ENCODE assay signal across 10 cellular contexts in the genomic region with DNA sequence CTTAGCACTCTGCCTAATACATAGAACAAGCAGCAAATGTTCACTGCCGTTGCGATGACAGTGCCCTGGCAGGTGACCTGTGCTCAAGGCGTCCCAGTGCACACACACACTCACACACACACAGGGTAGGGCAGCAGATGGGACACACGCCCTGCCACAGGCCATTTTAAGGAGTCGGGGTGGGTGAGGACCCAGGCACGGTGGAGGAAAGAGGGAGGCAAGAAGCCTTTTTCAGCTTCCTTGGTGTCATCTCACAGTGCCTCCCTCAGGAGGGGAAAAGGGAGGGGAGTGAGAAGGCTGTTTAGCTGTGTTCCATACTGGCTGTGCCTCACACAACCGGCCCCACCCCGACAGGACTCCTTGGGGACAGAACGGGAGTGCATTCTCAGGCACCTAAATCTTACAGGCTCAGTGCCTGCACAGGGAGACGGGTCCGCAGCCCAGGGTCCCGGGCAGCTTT. TPM values are rescaled to one million over a fixed set of nuclear protein-coding genes. Genes with fewer than 3 reads are reported as not detected.
DNase-seq lines count a peak whose midpoint lies in the region; ATAC-seq and TF ChIP-seq lines count a peak whose summit lies in the region.
"Had no signal": no experiment of that assay in that cellular context is flagged by ENCODE, and none has a peak within 500 bp of the region (broad histone marks: within the 10 kb centered on the region; RNA-seq: fewer than 3 reads in every experiment).

No MANE protein-coding gene starts in this region.

- no peak for DNase-seq in CD8-positive, alpha-beta memory T cell
- no peak for DNase-seq in T-cell
- peak; percentile 49 for DNase-seq in glutamatergic neuron
- no peak for DNase-seq in progenitor cell of endocrine pancreas (ENCODE audit: low spot score, unreplicated experiment)
- no peak for DNase-seq in activated CD4-positive, CD25-positive, alpha-beta regulatory T cell treated with anti-CD3 and anti-CD28 coated beads, Interleukin-2, amount 50 U/mL, for 72 hours
- no peak for DNase-seq in retina
- no peak for DNase-seq in NCI-H1105 treated with DMSO at 0.1 percent for 48 hours (lab: John Stamatoyannopoulos, UW)
- DNase-seq: activated CD8-positive, alpha-beta memory T cell treated with anti-CD3 and anti-CD28 coated beads, Interleukin-2, amount 50 U/mL, for 48 hours; erythroblast had no signal

- no peak for TF ChIP-seq CTCF in glutamatergic neuron (IDR thresholded peaks at IDR 0.05; ENCODE audit: partially characterized antibody, unreplicated experiment)
- no peak for TF ChIP-seq CTCF in progenitor cell of endocrine pancreas (IDR thresholded peaks at IDR 0.05; ENCODE audit: unreplicated experiment)

- peaks cover 10% of the 10 kb centered on the region for H3K27me3 ChIP-seq in CD8-positive, alpha-beta memory T cell (ENCODE audit: insufficient read depth, low read length, poor library complexity, severe bottlenecking)

- H3K4me3 Mint-ChIP-seq in CD8-positive, alpha-beta memory T cell: peak overlapping the region; percentile 7 to 87 (median 61)
- peak overlapping the region; percentile 40 to 79 (median 69) for H3K4me3 Mint-ChIP-seq in T-cell
- H3K4me3 Mint-ChIP-seq in glutamatergic neuron (ENCODE audit: unreplicated experiment): peak overlapping the region; percentile 79
- H3K4me3 Mint-ChIP-seq in progenitor cell of endocrine pancreas (ENCODE audit: low read depth): peak overlapping the region; percentile 75

- no peaks in the 10 kb centered on the region for H3K36me3 Mint-ChIP-seq in CD8-positive, alpha-beta memory T cell
- H3K36me3 Mint-ChIP-seq in T-cell (no peaks in the 10 kb centered on the region), glutamatergic neuron (ENCODE audit: unreplicated experiment) (no peaks in the 10 kb centered on the region), progenitor cell of endocrine pancreas (ENCODE audit: insufficient read depth) (no peaks in the 10 kb centered on the region)

- H3K27ac Mint-ChIP-seq in CD8-positive, alpha-beta memory T cell: peak overlapping the region in 1 of 8 donors; percentile 53
- H3K27ac Mint-ChIP-seq in T-cell (no peak overlapping the region), glutamatergic neuron (ENCODE audit: unreplicated experiment) (peak overlapping the region; percentile 2), progenitor cell of endocrine pancreas (peak overlapping the region; percentile 86)

- no peaks in the 10 kb centered on the region for H3K9me3 ChIP-seq in CD8-positive, alpha-beta memory T cell (ENCODE audit: low read length)

- no peaks in the 10 kb centered on the region for H3K4me1 ChIP-seq in CD8-positive, alpha-beta memory T cell (ENCODE audit: insufficient read depth, low read length)

- no peak for TF ChIP-seq POLR2A in GM18505 (IDR thresholded peaks at IDR 0.05; ENCODE audit: borderline replicate concordance, extremely low read depth, insufficient read depth, insufficient read length)

- H3K9me3 Mint-ChIP-seq in CD8-positive, alpha-beta memory T cell: peaks cover 0 to 1% (median 0%) of the 10 kb centered on the region in 5 donors
- no peaks in the 10 kb centered on the region for H3K9me3 Mint-ChIP-seq in T-cell
- peaks cover 5% of the 10 kb centered on the region for H3K9me3 Mint-ChIP-seq in glutamatergic neuron (ENCODE audit: unreplicated experiment)
- no peaks in the 10 kb centered on the region for H3K9me3 Mint-ChIP-seq in progenitor cell of endocrine pancreas (ENCODE audit: low read depth)

- ATAC-seq in T-cell (replicated peaks in 1 of 4) (no peak), GM18505 (IDR thresholded peaks at IDR 0.05; ENCODE audit: unreplicated experiment) (no peak)

- peaks cover 30 to 54% of the 10 kb centered on the region in 2 donors for H3K27me3 Mint-ChIP-seq in CD8-positive, alpha-beta memory T cell
- peaks cover 41 to 55% of the 10 kb centered on the region in 2 donors for H3K27me3 Mint-ChIP-seq in T-cell
- H3K27me3 Mint-ChIP-seq in glutamatergic neuron (ENCODE audit: unreplicated experiment): peaks cover 20% of the 10 kb centered on the region
- peaks cover 60% of the 10 kb centered on the region for H3K27me3 Mint-ChIP-seq in progenitor cell of endocrine pancreas

- POLR2A ChIA-PET in CD8-positive, alpha-beta memory T cell (lab: Charles Lee): no interaction called here
- POLR2A ChIA-PET in T-cell (lab: Charles Lee): no interaction called here

- CTCF ChIA-PET in CD8-positive, alpha-beta memory T cell (lab: Charles Lee): no interaction called here
- CTCF ChIA-PET in T-cell (lab: Charles Lee): no interaction called here

- H3K4me3 ChIP-seq in CD8-positive, alpha-beta memory T cell (ENCODE audit: low read length): no peak overlapping the region

- no peaks in the 10 kb centered on the region for H3K36me3 ChIP-seq in CD8-positive, alpha-beta memory T cell (ENCODE audit: insufficient read depth, low read length)

- peaks cover 6 to 21% (median 10%) of the 10 kb centered on the region in 3 donors for H3K4me1 Mint-ChIP-seq in CD8-positive, alpha-beta memory T cell
- H3K4me1 Mint-ChIP-seq in T-cell (peaks cover 10 to 16% (median 12%) of the 10 kb centered on the region in 3 donors), glutamatergic neuron (ENCODE audit: low read depth, unreplicated experiment) (peaks cover 4% of the 10 kb centered on the region), progenitor cell of endocrine pancreas (ENCODE audit: low read depth) (peaks cover 13% of the 10 kb centered on the region)

- no peak overlapping the region for H3K27ac ChIP-seq in CD8-positive, alpha-beta memory T cell (ENCODE audit: low read depth, low read length)

RNA-seq across cellular contexts. Expression of gene PITPNM3, which starts 1.5 kb away (rescaled TPM):
- under 1 TPM; 0.40 to 0.50 TPM for total RNA-seq in CD8-positive, alpha-beta memory T cell
- not detected for polyA plus RNA-seq in CD8-positive, alpha-beta memory T cell
- under 1 TPM; 0.20 to 0.98 (median 0.61) TPM for total RNA-seq in T-cell
- total RNA-seq in glutamatergic neuron (ENCODE audit: unreplicated experiment): 1.4 TPM
- total RNA-seq in progenitor cell of endocrine pancreas: 2.8 and 3.3 TPM in 2 replicates

Comparison
In these comparisons a context has a peak if more than half of its experiments do, and no peak if none do; other contexts are left out.
1. H3K27ac Mint-ChIP-seq: peak in glutamatergic neuron (single experiment) and progenitor cell of endocrine pancreas (single experiment); none in T-cell (0 of 2).
2. Peak in every context shown above with its lines, with median percentiles within 50 percentile points of each other: H3K4me3 Mint-ChIP-seq.